ENCODE assay signal across 24 cellular contexts in the genomic region with DNA sequence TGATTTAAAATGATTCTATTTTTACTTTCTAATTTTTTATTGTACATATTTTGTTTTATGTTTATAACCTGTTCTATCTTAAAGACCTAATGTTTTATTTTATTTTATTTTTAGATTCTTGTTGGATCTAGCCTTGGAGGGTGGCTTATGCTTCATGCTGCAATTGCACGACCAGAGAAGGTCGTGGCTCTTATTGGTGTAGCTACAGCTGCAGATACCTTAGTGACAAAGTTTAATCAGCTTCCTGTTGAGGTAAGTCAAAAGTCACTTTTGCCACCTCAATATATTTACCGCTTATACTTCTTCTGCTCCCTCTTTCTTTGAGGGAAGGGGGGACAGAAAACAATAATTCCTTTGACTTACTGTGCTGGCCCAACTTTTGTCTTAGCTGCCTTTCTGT. TPM values are rescaled to one million over a fixed set of nuclear protein-coding genes. Genes with fewer than 3 reads are reported as not detected.
DNase-seq lines count a peak whose midpoint lies in the region; ATAC-seq, FAIRE-seq and TF ChIP-seq lines count a peak whose summit lies in the region.
"Had no signal": no experiment of that assay in that cellular context is flagged by ENCODE, and none has a peak within 500 bp of the region (broad histone marks: within the 10 kb centered on the region; RNA-seq: fewer than 3 reads in every experiment).

No MANE protein-coding gene starts in this region.

- FAIRE-seq in A204.1 (lab: Jason Lieb, UNC): peak; percentile 16
- no peak for FAIRE-seq in pancreas (lab: Jason Lieb, UNC)
- FAIRE-seq: GM12891 had no signal

- TF ChIP-seq POLR2A in upper lobe of left lung (IDR thresholded peaks at IDR 0.05): no peak

- TF ChIP-seq CTCF in upper lobe of left lung (IDR thresholded peaks at IDR 0.05): no peak
- no peak for TF ChIP-seq CTCF in pancreas (IDR thresholded peaks at IDR 0.05)

- WGBS in upper lobe of left lung, 2 donors: 82 to 91% methylated on average over 3 of the region's 3 CpGs
- 80 to 84% methylated on average over 3 of the region's 3 CpGs for WGBS in pancreas, 2 donors

- H3K9me3 ChIP-seq in upper lobe of left lung (no peaks in the 10 kb centered on the region), pancreas (no peaks in the 10 kb centered on the region)
- H3K9me3 ChIP-seq: BE2C had no signal

- no peak for TF ChIP-seq EP300 in upper lobe of left lung (IDR thresholded peaks at IDR 0.05)

- H3K4me3 ChIP-seq in upper lobe of left lung (no peak overlapping the region), pancreas (no peak overlapping the region)
- H3K4me3 ChIP-seq: PC-9 had no signal

- intact Hi-C loops in activated CD4-positive, alpha-beta T cell treated with anti-CD3 and anti-CD28 coated beads, Interleukin-2, amount 10 ng/mL, durations not matched to agents 24 days and 14 days (cut with micrococcal nuclease): no loop called here
- intact Hi-C loops in activated CD4-positive, alpha-beta memory T cell treated with anti-CD3 and anti-CD28 coated beads for 36 hours (cut with micrococcal nuclease): no loop called here
- intact Hi-C loops in pancreas (cut with DNase I): no loop called here

- H3K4me1 ChIP-seq in upper lobe of left lung (peaks cover 0 to 7% (median 0%) of the 10 kb centered on the region in 4 donors), pancreas (peaks cover 0 to 10% (median 8%) of the 10 kb centered on the region in 3 donors)
- H3K4me1 ChIP-seq: BE2C had no signal

- H3K4me3 Mint-ChIP-seq in activated CD4-positive, alpha-beta T cell treated with anti-CD3 and anti-CD28 coated beads, Interleukin-2, amount 10 ng/mL, durations not matched to agents 24 days and 14 days: no peak overlapping the region
- no peak overlapping the region for H3K4me3 Mint-ChIP-seq in activated CD4-positive, alpha-beta memory T cell treated with anti-CD3 and anti-CD28 coated beads for 36 hours
- H3K4me3 Mint-ChIP-seq in activated naive CD8-positive, alpha-beta T cell treated with anti-CD3 and anti-CD28 coated beads, Interleukin-2, amount 50 U/mL, for 24 hours: no peak overlapping the region
- H3K4me3 Mint-ChIP-seq: CD4-positive, CD25-positive, alpha-beta regulatory T cell had no signal

- peaks cover 52% of the 10 kb centered on the region for H3K4me1 Mint-ChIP-seq in activated CD4-positive, alpha-beta T cell treated with anti-CD3 and anti-CD28 coated beads, Interleukin-2, amount 10 ng/mL, durations not matched to agents 24 days and 14 days
- peaks cover 45% of the 10 kb centered on the region for H3K4me1 Mint-ChIP-seq in activated CD4-positive, alpha-beta memory T cell treated with anti-CD3 and anti-CD28 coated beads for 36 hours (ENCODE audit: low read depth)
- H3K4me1 Mint-ChIP-seq in activated naive CD8-positive, alpha-beta T cell treated with anti-CD3 and anti-CD28 coated beads, Interleukin-2, amount 50 U/mL, for 24 hours: peaks cover 51% of the 10 kb centered on the region

- H3K27me3 Mint-ChIP-seq in activated CD4-positive, alpha-beta T cell treated with anti-CD3 and anti-CD28 coated beads, Interleukin-2, amount 10 ng/mL, durations not matched to agents 24 days and 14 days: no peaks in the 10 kb centered on the region
- H3K27me3 Mint-ChIP-seq in activated CD4-positive, alpha-beta memory T cell treated with anti-CD3 and anti-CD28 coated beads for 36 hours: no peaks in the 10 kb centered on the region
- H3K27me3 Mint-ChIP-seq in activated naive CD8-positive, alpha-beta T cell treated with anti-CD3 and anti-CD28 coated beads, Interleukin-2, amount 50 U/mL, for 24 hours: no peaks in the 10 kb centered on the region
- H3K27me3 Mint-ChIP-seq: CD4-positive, CD25-positive, alpha-beta regulatory T cell had no signal

- no peaks in the 10 kb centered on the region for H3K9me3 Mint-ChIP-seq in activated CD4-positive, alpha-beta T cell treated with anti-CD3 and anti-CD28 coated beads, Interleukin-2, amount 10 ng/mL, durations not matched to agents 24 days and 14 days
- H3K9me3 Mint-ChIP-seq in activated CD4-positive, alpha-beta memory T cell treated with anti-CD3 and anti-CD28 coated beads for 36 hours: no peaks in the 10 kb centered on the region
- H3K9me3 Mint-ChIP-seq in activated naive CD8-positive, alpha-beta T cell treated with anti-CD3 and anti-CD28 coated beads, Interleukin-2, amount 50 U/mL, for 24 hours: no peaks in the 10 kb centered on the region
- H3K9me3 Mint-ChIP-seq: CD4-positive, CD25-positive, alpha-beta regulatory T cell had no signal

- CTCF ChIA-PET in activated CD4-positive, alpha-beta memory T cell treated with anti-CD3 and anti-CD28 coated beads for 36 hours (lab: Charles Lee): interaction anchor here (0.7 to 13.2 kb wide), 6 partner anchors 10 to 167 kb away, joined by 3 to 395 read pairs (median 3); no protein-coding TSS in a partner anchor

- ATAC-seq in activated naive CD8-positive, alpha-beta T cell treated with anti-CD3 and anti-CD28 coated beads, Interleukin-2, amount 50 U/mL, for 24 hours: peak; percentile 39
- ATAC-seq in upper lobe of left lung (ENCODE audit: low FRiP score in 2 of 2) (no peak), pancreas (no peak)
- ATAC-seq: HCT116 had no signal

- H3K27ac Mint-ChIP-seq in activated CD4-positive, alpha-beta T cell treated with anti-CD3 and anti-CD28 coated beads, Interleukin-2, amount 10 ng/mL, durations not matched to agents 24 days and 14 days: peak overlapping the region; percentile 15
- H3K27ac Mint-ChIP-seq in activated CD4-positive, alpha-beta memory T cell treated with anti-CD3 and anti-CD28 coated beads for 36 hours: peak overlapping the region; percentile 39
- peak overlapping the region; percentile 15 for H3K27ac Mint-ChIP-seq in activated naive CD8-positive, alpha-beta T cell treated with anti-CD3 and anti-CD28 coated beads, Interleukin-2, amount 50 U/mL, for 24 hours

- H3K36me3 Mint-ChIP-seq in activated CD4-positive, alpha-beta T cell treated with anti-CD3 and anti-CD28 coated beads, Interleukin-2, amount 10 ng/mL, durations not matched to agents 24 days and 14 days (ENCODE audit: low read depth): peaks cover 56% of the 10 kb centered on the region
- peaks cover 36% of the 10 kb centered on the region for H3K36me3 Mint-ChIP-seq in activated CD4-positive, alpha-beta memory T cell treated with anti-CD3 and anti-CD28 coated beads for 36 hours
- H3K36me3 Mint-ChIP-seq in activated naive CD8-positive, alpha-beta T cell treated with anti-CD3 and anti-CD28 coated beads, Interleukin-2, amount 50 U/mL, for 24 hours (ENCODE audit: low read depth): peaks cover 49% of the 10 kb centered on the region

- POLR2A ChIA-PET in activated CD4-positive, alpha-beta memory T cell treated with anti-CD3 and anti-CD28 coated beads for 36 hours (lab: Charles Lee): no interaction called here

- H3K27ac ChIP-seq in upper lobe of left lung (no peak overlapping the region), pancreas (no peak overlapping the region)
- H3K27ac ChIP-seq: HL-60, KMS-11, PC-9, RWPE1 had no signal

- H3K27me3 ChIP-seq in upper lobe of left lung (no peaks in the 10 kb centered on the region), pancreas (no peaks in the 10 kb centered on the region)
- H3K27me3 ChIP-seq: BE2C had no signal

- peak; percentile 52 for DNase-seq in activated CD4-positive, alpha-beta T cell treated with anti-CD3 and anti-CD28 coated beads, Interleukin-2, amount 10 ng/mL, durations not matched to agents 24 days and 14 days
- DNase-seq in activated CD4-positive, alpha-beta T cell treated with anti-CD3 and anti-CD28 coated beads, Interleukin-2, amount 50 U/mL, for 4 hours: no peak
- DNase-seq in activated CD4-positive, alpha-beta memory T cell treated with anti-CD3 and anti-CD28 coated beads for 36 hours: no peak
- no peak for DNase-seq in activated naive CD8-positive, alpha-beta T cell treated with anti-CD3 and anti-CD28 coated beads, Interleukin-2, amount 50 U/mL, for 24 hours
- no peak for DNase-seq in DMS53 treated with DMSO at 0.1 percent for 48 hours (lab: John Stamatoyannopoulos, UW; ENCODE audit: unreplicated experiment)
- DNase-seq in upper lobe of left lung: no peak
- DNase-seq in pancreas: no peak
- DNase-seq: BE2C; CD4-positive, CD25-positive, alpha-beta regulatory T cell; EL; GOT3; NCI-H1436; NCI-H2029; NCI-H345; NCI-H524 treated with DMSO at 0.1 percent for 48 hours; PC-9 had no signal

- H3K36me3 ChIP-seq in upper lobe of left lung (peaks cover 3 to 41% (median 14%) of the 10 kb centered on the region in 4 donors), pancreas (peaks cover 0 to 10% (median 7%) of the 10 kb centered on the region in 3 donors)

RNA-seq across cellular contexts. Expression of a gene that starts 8.0 kb away (rescaled TPM):
- 39.5 TPM in 2 replicates for total RNA-seq in activated CD4-positive, alpha-beta T cell treated with anti-CD3 and anti-CD28 coated beads, Interleukin-2, amount 10 ng/mL, durations not matched to agents 24 days and 14 days
- total RNA-seq in activated CD4-positive, alpha-beta memory T cell treated with anti-CD3 and anti-CD28 coated beads for 36 hours: 10 to 100 TPM; 79.8 to 84.2 TPM
- total RNA-seq in upper lobe of left lung (10 to 100 TPM in 4 of 6 donors, 1 to 10 TPM in 2; 3.2 to 26.4 (median 18.1) TPM), pancreas (10 to 100 TPM; 10.3 to 15.4 (median 13.0) TPM)
- 10 to 100 TPM; 14.5 to 19.5 TPM for polyA plus RNA-seq in pancreas

RNA-seq across cellular contexts. Expression of a gene that starts 11.9 kb away (rescaled TPM):
- 0.33 and 0.44 TPM in 2 replicates for total RNA-seq in activated CD4-positive, alpha-beta T cell treated with anti-CD3 and anti-CD28 coated beads, Interleukin-2, amount 10 ng/mL, durations not matched to agents 24 days and 14 days
- total RNA-seq in activated CD4-positive, alpha-beta memory T cell treated with anti-CD3 and anti-CD28 coated beads for 36 hours: under 1 TPM; 0.78 to 0.85 TPM
- total RNA-seq in upper lobe of left lung (1 to 10 TPM in 1 of 6 donors, not detected in 5; 1.5 TPM), pancreas (1 to 10 TPM in 3 of 6 donors, under 1 TPM in 3; 0.28 to 3.1 (median 1.3) TPM)
- 10 to 100 TPM; 14.2 to 50.7 TPM for polyA plus RNA-seq in pancreas
- total RNA-seq: A172; CD4-positive, CD25-positive, alpha-beta regulatory T cell; PC-9 had no signal
- polyA plus RNA-seq: CD4-positive, CD25-positive, alpha-beta regulatory T cell had no signal

RNA-seq across cellular contexts. Expression of a gene that starts 47.7 kb away (rescaled TPM):
- total RNA-seq in activated CD4-positive, alpha-beta T cell treated with anti-CD3 and anti-CD28 coated beads, Interleukin-2, amount 10 ng/mL, durations not matched to agents 24 days and 14 days: not detected in 2 replicates
- total RNA-seq in activated CD4-positive, alpha-beta memory T cell treated with anti-CD3 and anti-CD28 coated beads for 36 hours: not detected
- under 1 TPM in 3 of 6 donors, not detected in 3; 0.15 to 0.39 (median 0.29) TPM for total RNA-seq in upper lobe of left lung
- under 1 TPM in 4 of 6 donors, not detected in 2; 0.04 to 0.14 (median 0.08) TPM for total RNA-seq in pancreas
- not detected for polyA plus RNA-seq in pancreas
- total RNA-seq: CD4-positive, CD25-positive, alpha-beta regulatory T cell; M059J; PC-9 had no signal
- polyA plus RNA-seq: CD4-positive, CD25-positive, alpha-beta regulatory T cell had no signal
